Comparison of ENCODE assay signal across 3 cellular contexts in the genomic region with DNA sequence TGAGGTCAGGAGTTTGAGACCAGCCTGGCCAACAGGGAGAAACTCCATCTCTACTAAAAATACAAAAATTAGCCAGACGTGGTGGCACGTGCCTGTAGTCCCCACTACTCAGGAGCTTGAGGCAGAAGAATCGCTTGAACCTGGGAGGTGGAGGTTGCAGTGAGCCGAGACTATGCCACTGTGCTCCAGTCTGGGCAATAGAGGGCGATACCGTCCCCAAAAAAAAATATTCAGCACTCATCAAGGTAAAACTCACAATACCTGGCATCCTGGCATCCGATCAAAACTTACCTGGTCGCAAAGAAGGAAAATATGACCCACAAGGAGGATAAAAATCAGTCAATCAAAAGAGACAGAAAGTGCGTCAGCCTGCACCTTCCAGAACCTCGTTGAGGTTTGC. TPM values are rescaled to one million over a fixed set of nuclear protein-coding genes. Genes with fewer than 3 reads are reported as not detected.
"Had no signal": no experiment of that assay in that cellular context is flagged by ENCODE, and none has a peak within 500 bp of the region (broad histone marks: within the 10 kb centered on the region; RNA-seq: fewer than 3 reads in every experiment).

No MANE protein-coding gene starts in this region.

RNA-seq across cellular contexts. Expression of gene FGF18, which starts 48.6 kb away (rescaled TPM):
- total RNA-seq: activated CD8-positive, alpha-beta memory T cell treated with anti-CD3 and anti-CD28 coated beads, Interleukin-2, amount 10 ng/mL, durations not matched to agents 7 days and 5 days; body of pancreas; dermis microvascular lymphatic vessel endothelial cell had no signal
